ENCODE assay signal across 22 cellular contexts in the genomic region with DNA sequence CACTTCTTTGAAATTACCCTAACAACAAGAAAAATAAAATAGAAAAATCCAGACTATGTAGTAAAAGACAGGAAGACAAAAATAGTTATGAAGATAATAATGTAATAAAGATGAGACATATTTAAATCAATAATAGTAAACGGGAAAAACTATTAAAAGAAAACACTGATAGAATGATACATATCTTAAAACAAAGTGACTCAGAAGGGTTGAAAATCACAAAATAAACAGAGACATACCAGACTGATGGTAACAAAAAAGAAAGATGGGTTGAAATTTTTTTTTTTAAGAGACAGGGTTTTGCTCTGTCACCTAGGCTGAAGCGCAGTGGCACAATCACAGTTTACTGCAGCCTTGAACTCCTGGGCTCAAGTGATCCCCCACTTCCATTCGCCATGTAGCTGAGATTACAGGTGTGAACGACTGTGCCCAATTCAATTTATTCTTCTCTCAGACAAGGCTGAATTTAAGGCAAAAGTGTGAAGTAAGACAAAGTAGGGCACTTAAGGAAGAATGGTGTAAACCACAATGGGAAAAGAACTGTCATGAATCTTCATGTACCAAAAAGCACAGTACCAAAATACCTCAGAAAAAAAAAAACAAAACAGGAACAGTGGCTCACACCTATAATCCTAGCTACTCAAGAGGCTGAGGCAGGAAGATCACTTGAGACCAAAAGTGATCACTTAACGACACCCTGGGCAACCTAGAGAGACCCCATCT.
"Had no signal": no experiment of that assay in that cellular context is flagged by ENCODE, and none has a peak within 500 bp of the region (broad histone marks: within the 10 kb centered on the region; RNA-seq: fewer than 3 reads in every experiment).

No MANE protein-coding gene starts in this region.

- FAIRE-seq: kidney had no signal

- ATAC-seq: activated CD8-positive, alpha-beta T cell treated with anti-CD3 and anti-CD28 coated beads, Interleukin-2, amount 10 ng/mL, durations not matched to agents 7 days and 5 days; activated T-cell treated with anti-CD3 and anti-CD28 coated beads, Interleukin-2, amount 50 U/mL, for 4 hours; foreskin keratinocyte; left lobe of liver had no signal

- H3K27me3 ChIP-seq: ascending aorta, colonic mucosa, foreskin keratinocyte, stomach, vagina had no signal

- H3K4me3 ChIP-seq: ascending aorta, colonic mucosa, lung, stomach, vagina had no signal

- H3K27ac ChIP-seq: ascending aorta, colonic mucosa, foreskin keratinocyte, stomach, vagina had no signal

- DNase-seq: activated CD4-positive, alpha-beta T cell treated with anti-CD3 and anti-CD28 coated beads, Interleukin-2, amount 10 ng/mL, durations not matched to agents 24 days and 14 days; activated CD4-positive, CD25-positive, alpha-beta regulatory T cell; activated CD8-positive, alpha-beta T cell treated with anti-CD3 and anti-CD28 coated beads, Interleukin-2, amount 10 ng/mL, durations not matched to agents 7 days and 5 days; activated naive CD4-positive, alpha-beta T cell treated with anti-CD3 and anti-CD28 coated beads, Interleukin-2, amount 10 ng/mL, durations not matched to agents 7 days and 5 days; activated T-cell treated with anti-CD3 and anti-CD28 coated beads, Interleukin-2, amount 50 U/mL, for 4 hours; colonic mucosa; foreskin keratinocyte; glutamatergic neuron; hypothalamus; kidney; midbrain; nucleus accumbens; retina; stomach; T-helper 9 cell; trophoblast cell had no signal

- H3K9me3 ChIP-seq: ascending aorta, colonic mucosa, stomach, vagina had no signal

- H3K36me3 ChIP-seq: ascending aorta, colonic mucosa, stomach, vagina had no signal

- H3K27ac Mint-ChIP-seq: activated CD4-positive, alpha-beta T cell treated with anti-CD3 and anti-CD28 coated beads, Interleukin-2, amount 10 ng/mL, durations not matched to agents 24 days and 14 days; activated CD8-positive, alpha-beta T cell treated with anti-CD3 and anti-CD28 coated beads, Interleukin-2, amount 10 ng/mL, durations not matched to agents 7 days and 5 days; activated naive CD4-positive, alpha-beta T cell treated with anti-CD3 and anti-CD28 coated beads, Interleukin-2, amount 10 ng/mL, durations not matched to agents 7 days and 5 days; nephron had no signal

- H3K4me1 Mint-ChIP-seq: activated naive CD4-positive, alpha-beta T cell treated with anti-CD3 and anti-CD28 coated beads, Interleukin-2, amount 10 ng/mL, durations not matched to agents 7 days and 5 days; nephron had no signal

- H3K9me3 Mint-ChIP-seq: activated CD4-positive, alpha-beta T cell treated with anti-CD3 and anti-CD28 coated beads, Interleukin-2, amount 10 ng/mL, durations not matched to agents 24 days and 14 days; activated naive CD4-positive, alpha-beta T cell treated with anti-CD3 and anti-CD28 coated beads, Interleukin-2, amount 10 ng/mL, durations not matched to agents 7 days and 5 days; central memory CD8-positive, alpha-beta T cell had no signal

- H3K4me1 ChIP-seq: ascending aorta, colonic mucosa, foreskin keratinocyte, vagina had no signal

- H3K4me3 Mint-ChIP-seq: activated CD4-positive, alpha-beta T cell treated with anti-CD3 and anti-CD28 coated beads, Interleukin-2, amount 10 ng/mL, durations not matched to agents 24 days and 14 days; activated CD8-positive, alpha-beta T cell treated with anti-CD3 and anti-CD28 coated beads, Interleukin-2, amount 10 ng/mL, durations not matched to agents 7 days and 5 days; activated naive CD4-positive, alpha-beta T cell treated with anti-CD3 and anti-CD28 coated beads, Interleukin-2, amount 10 ng/mL, durations not matched to agents 7 days and 5 days; activated T-cell treated with anti-CD3 and anti-CD28 coated beads, Interleukin-2, amount 50 U/mL, for 4 hours; central memory CD8-positive, alpha-beta T cell; nephron had no signal

- H3K27me3 Mint-ChIP-seq: activated CD4-positive, alpha-beta T cell treated with anti-CD3 and anti-CD28 coated beads, Interleukin-2, amount 10 ng/mL, durations not matched to agents 24 days and 14 days; activated naive CD4-positive, alpha-beta T cell treated with anti-CD3 and anti-CD28 coated beads, Interleukin-2, amount 10 ng/mL, durations not matched to agents 7 days and 5 days; central memory CD8-positive, alpha-beta T cell had no signal
